Comparison of ENCODE assay signal across 1 cellular context in genomic region chr2:218814540-218815243, GRCh38.
TF ChIP-seq lines count a peak whose summit lies in the region.

No MANE protein-coding gene starts in this region.

TF ChIP-seq in HepG2, 621 proteins besides CTCF, POLR2A, EP300 and RAD21:
- TF ChIP-seq AGO2 (optimal IDR thresholded peaks at IDR 0.05; ENCODE audit: low read depth, low read length) (peak; percentile 35), MIER2 (CRISPR knock-in tag; IDR thresholded peaks at IDR 0.05) (no peak), UBTF (CRISPR knock-in tag; IDR thresholded peaks at IDR 0.05) (0 out of 2 replicates have a peak, but pooled peaks have one; percentile 12)
TF ChIP-seq in HepG2: peak in this region for 2.
